In the genomic region with DNA sequence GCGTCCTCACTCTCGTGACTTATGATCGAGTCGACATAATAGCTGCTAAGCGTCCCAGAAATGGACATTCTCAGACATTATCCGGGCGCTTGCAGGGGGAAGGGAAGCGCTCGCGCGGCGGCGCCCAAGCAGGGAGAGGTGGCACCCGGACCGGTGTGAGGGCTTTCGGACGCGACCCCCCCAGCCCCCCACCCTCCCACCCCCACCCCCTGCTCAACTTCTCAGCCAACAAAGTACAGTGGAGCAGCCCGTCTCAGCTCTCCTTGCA, we compare ENCODE assay signal across 9 cellular contexts. TPM values are rescaled to one million over a fixed set of nuclear protein-coding genes. Genes with fewer than 3 reads are reported as not detected.
DNase-seq lines count a peak whose midpoint lies in the region; ATAC-seq, FAIRE-seq and TF ChIP-seq lines count a peak whose summit lies in the region.
"Had no signal": no experiment of that assay in that cellular context is flagged by ENCODE, and none has a peak within 500 bp of the region (broad histone marks: within the 10 kb centered on the region; RNA-seq: fewer than 3 reads in every experiment).

A gene (minus strand): TSS at position 157 of the 268 bp plus-strand sequence. CDS start 89 bp downstream, at position 68.

- no peak for FAIRE-seq in frontal cortex (lab: Jason Lieb, UNC)

- H4K20me1 ChIP-seq in fibroblast of lung (ENCODE audit: control insufficient read depth, extremely low read depth, insufficient read depth, low read length) = peaks cover 2% of the 10 kb centered on the region

- H3K27me3 ChIP-seq in RWPE2 (ENCODE audit: insufficient read depth, poor library complexity, severe bottlenecking) (peaks cover 62% of the 10 kb centered on the region), fibroblast of lung (ENCODE audit: control insufficient read depth, insufficient read depth, low read length) (peaks cover 99% of the 10 kb centered on the region), gastrocnemius medialis (peaks cover 94 to 100% (median 98%) of the 10 kb centered on the region in 3 donors), body of pancreas (peaks cover 0 to 68% of the 10 kb centered on the region in 2 donors)

- H3K36me3 ChIP-seq in RWPE2 (ENCODE audit: low read depth) (no peaks in the 10 kb centered on the region), fibroblast of lung (ENCODE audit: control insufficient read depth, insufficient read depth, low read length) (no peaks in the 10 kb centered on the region), gastrocnemius medialis (no peaks in the 10 kb centered on the region), body of pancreas (replicated peaks in 1 of 2; ENCODE audit: insufficient read depth in 1 of 2, low read depth in 2 of 2) (no peaks in the 10 kb centered on the region)
- H3K36me3 ChIP-seq: neutrophil had no signal

- H3K4me1 ChIP-seq in RWPE2 (ENCODE audit: insufficient read depth, poor library complexity, severe bottlenecking) (no peaks in the 10 kb centered on the region), fibroblast of lung (ENCODE audit: control insufficient read depth, extremely low read depth, insufficient read depth, low read length) (peaks cover 4% of the 10 kb centered on the region), gastrocnemius medialis (peaks cover 13 to 26% of the 10 kb centered on the region in 2 donors), body of pancreas (peaks cover 19% of the 10 kb centered on the region)

- DNase-seq in GM12865 (ENCODE audit: low read depth) = no peak
- DNase-seq in RWPE2 (ENCODE audit: low spot score) = no peak
- no peak for DNase-seq in fibroblast of lung (ENCODE audit: low read depth in 2 of 2)
- DNase-seq in gastrocnemius medialis = no peak
- DNase-seq in body of pancreas = no peak
- no peak for DNase-seq in HUDEP-2 (lab: John Stamatoyannopoulos, UW; ENCODE audit: unreplicated experiment in 76 of 76)
- no peak for DNase-seq in frontal cortex (ENCODE audit: low spot score in 2 of 2)

- ATAC-seq in RWPE2 (ENCODE audit: low read depth) = no peak
- no peak for ATAC-seq in gastrocnemius medialis
- ATAC-seq in HG03442 (IDR thresholded peaks at IDR 0.05; ENCODE audit: unreplicated experiment) = no peak
- ATAC-seq in body of pancreas = no peak

- TF ChIP-seq CTCF in GM12865 (IDR thresholded peaks at IDR 0.05; ENCODE audit: insufficient read depth, low read depth, low read length, missing control alignments) (no peak), RWPE2 (IDR thresholded peaks at IDR 0.05; ENCODE audit: poor library complexity, severe bottlenecking) (no peak), fibroblast of lung (conservative IDR thresholded peaks at IDR 0.05 in 1 of 2, IDR thresholded peaks at IDR 0.05 in 1 of 2; ENCODE audit: low read depth in 1 of 2, low read length in 2 of 2) (no peak), gastrocnemius medialis (IDR thresholded peaks at IDR 0.05 in 4 of 5, conservative IDR thresholded peaks at IDR 0.05 in 1 of 5) (no peak), body of pancreas (IDR thresholded peaks at IDR 0.05) (no peak)

- no peak within 1 kb of the TSS for H2AFZ ChIP-seq in fibroblast of lung (ENCODE audit: low read length)

- H3K4me2 ChIP-seq in fibroblast of lung (ENCODE audit: extremely low read depth, insufficient read depth, low read length) = peak within 1 kb of the TSS; percentile 84

- no peaks in the 10 kb centered on the region for H3K79me2 ChIP-seq in fibroblast of lung (ENCODE audit: control insufficient read depth, insufficient read depth, low read length)

- WGBS in body of pancreas, 2 donors = 0 to 1% methylated on average over 9 to 19 of the region's 19 CpGs

- TF ChIP-seq POLR2A in gastrocnemius medialis (IDR thresholded peaks at IDR 0.05) (no peak), body of pancreas (IDR thresholded peaks at IDR 0.05) (no peak)

- intact Hi-C loops in gastrocnemius medialis (cut with DNase I; ENCODE audit: low total_unique reads) = no loop called here
- intact Hi-C loops in body of pancreas (cut with DNase I) = loop anchor here (10.0 kb wide), 1 partner anchor 471 kb away; no protein-coding TSS in a partner anchor

- peak within 1 kb of the TSS; percentile 44 for H3K4me3 ChIP-seq in GM12865 (ENCODE audit: low read depth, low read length)
- peak within 1 kb of the TSS; percentile 57 for H3K4me3 ChIP-seq in RWPE2 (ENCODE audit: severe bottlenecking)
- H3K4me3 ChIP-seq in fibroblast of lung (replicated peaks in 1 of 4; ENCODE audit: control extremely low read depth in 1 of 4, insufficient read depth in 1 of 4, low read depth in 3 of 4, low read length in 4 of 4) = peak within 1 kb of the TSS; percentile 27 to 48 (median 34)
- peak within 1 kb of the TSS; percentile 39 to 53 (median 48) for H3K4me3 ChIP-seq in gastrocnemius medialis
- H3K4me3 ChIP-seq in body of pancreas = no peak within 1 kb of the TSS

- no peak within 1 kb of the TSS for H3K9ac ChIP-seq in fibroblast of lung (ENCODE audit: insufficient read depth, low read length)

- H3K9me3 ChIP-seq in RWPE2 (ENCODE audit: severe bottlenecking) (no peaks in the 10 kb centered on the region), fibroblast of lung (ENCODE audit: control insufficient read depth, insufficient read depth, low read depth, low read length) (no peaks in the 10 kb centered on the region), gastrocnemius medialis (no peaks in the 10 kb centered on the region), body of pancreas (no peaks in the 10 kb centered on the region)
- H3K9me3 ChIP-seq: neutrophil had no signal

- in situ Hi-C loops in gastrocnemius medialis (cut with MboI; ENCODE audit: low sequenced_read_pairs in 4 of 4) = loop anchor here in 1 of 4 donors (10.0 to 25.0 kb wide), 2 partner anchors 111 to 321 kb away; a partner anchor contains a TSS

- H3K27ac ChIP-seq in RWPE2 (ENCODE audit: poor library complexity, severe bottlenecking) (peak within 1 kb of the TSS; percentile 33), fibroblast of lung (ENCODE audit: insufficient read depth, low read length) (no peak within 1 kb of the TSS), gastrocnemius medialis (no peak within 1 kb of the TSS), body of pancreas (no peak within 1 kb of the TSS)
- H3K27ac ChIP-seq: neutrophil had no signal

RNA-seq across cellular contexts. Expression of the gene that starts here (rescaled TPM):
- not detected in 2 replicates for total RNA-seq in fibroblast of lung
- 0.06 TPM in 1 of 2 replicates, not detected in the other for polyA plus RNA-seq in fibroblast of lung
- polyA plus RNA-seq in fibroblast of lung (2012) = not detected in 2 replicates
- not detected in 2 replicates for polyA minus RNA-seq in fibroblast of lung (ENCODE audit: low replicate concordance)
- total RNA-seq in gastrocnemius medialis = not detected
- total RNA-seq in body of pancreas = not detected
- total RNA-seq in frontal cortex = not detected

Comparison
In these comparisons a context has a peak if more than half of its experiments do, and no peak if none do; other contexts are left out.
1. H3K4me3 ChIP-seq: peak in GM12865 (single experiment), RWPE2 (single experiment), fibroblast of lung (4 of 4) and gastrocnemius medialis (4 of 4); none in body of pancreas (0 of 2).